ENCODE assay signal across 8 cellular contexts in genomic region chr17:35088647-35088910, GRCh38. TPM values are rescaled to one million over a fixed set of nuclear protein-coding genes. Genes with fewer than 3 reads are reported as not detected.
A peak's percentile ranks its signal among the peaks of the same experiment; 100 is the strongest.
DNase-seq lines count a peak whose midpoint lies in the region; ATAC-seq, FAIRE-seq and TF ChIP-seq lines count a peak whose summit lies in the region.

No MANE protein-coding gene starts in this region.

- H3K27me3 ChIP-seq in K562 (ENCODE audit: control insufficient read depth in 2 of 2, insufficient read depth in 2 of 2, low read length in 2 of 2) (no peaks in the 10 kb centered on the region), lower lobe of right lung (ENCODE audit: low read depth) (no peaks in the 10 kb centered on the region)

- peaks cover 18 to 28% (median 23%) of the 10 kb centered on the region in 3 donors for H3K4me1 Mint-ChIP-seq in IgD-negative memory B cell

- H3K4me3 ChIP-seq in K562 (peak overlapping the region; percentile 87), lower lobe of right lung (peak overlapping the region; percentile 92), urinary bladder (ENCODE audit: low read depth, low read length) (peak overlapping the region; percentile 95)

- TF ChIP-seq EP300 in K562 (IDR thresholded peaks at IDR 0.05; ENCODE audit: low read length) = no peak

- H3K9me1 ChIP-seq in K562 (ENCODE audit: control insufficient read depth, insufficient read depth, low read length) = no peaks in the 10 kb centered on the region

- no peaks in the 10 kb centered on the region for H3K9me3 ChIP-seq in ES-I3 (ENCODE audit: control insufficient read depth, insufficient read depth, low read length)
- H3K9me3 ChIP-seq in K562 (replicated peaks; ENCODE audit: control insufficient read depth, insufficient read depth, low read depth, low read length) = no peaks in the 10 kb centered on the region
- no peaks in the 10 kb centered on the region for H3K9me3 ChIP-seq in lower lobe of right lung

- H3K36me3 ChIP-seq in ES-I3 (ENCODE audit: insufficient read depth, low read length) (no peaks in the 10 kb centered on the region), K562 (ENCODE audit: control insufficient read depth, insufficient read depth, low read length) (no peaks in the 10 kb centered on the region), lower lobe of right lung (no peaks in the 10 kb centered on the region), urinary bladder (ENCODE audit: insufficient read depth) (no peaks in the 10 kb centered on the region)

- FAIRE-seq in K562 (lab: Jason Lieb, UNC) = no peak

- peak overlapping the region; percentile 83 for H3K4me2 ChIP-seq in K562 (ENCODE audit: insufficient read depth, low read length)

- ATAC-seq in K562 = no peak
- ATAC-seq in lower lobe of right lung = no peak
- no peak for ATAC-seq in HG03045 (IDR thresholded peaks at IDR 0.05; ENCODE audit: unreplicated experiment)

- no peak; the same call in 1 of the 2 replicates for TF ChIP-seq POLR2A in K562 (conservative IDR thresholded peaks at IDR 0.05)

- H3K4me3 Mint-ChIP-seq in IgD-negative memory B cell = peak overlapping the region; percentile 94 to 99 (median 98)

- no peaks in the 10 kb centered on the region for H3K27me3 Mint-ChIP-seq in IgD-negative memory B cell

- CTCF ChIA-PET in K562 (lab: Yijun Ruan, JAX; ENCODE audit: low intra/inter-chr PET ratio) = no interaction called here

- H3K27ac ChIP-seq in K562 (ENCODE audit: extremely low read depth, low read depth, low read length) (peak overlapping the region; percentile 73), lower lobe of right lung (peak overlapping the region; percentile 93), urinary bladder (ENCODE audit: low read depth) (peak overlapping the region; percentile 99)

- H3K27ac Mint-ChIP-seq in IgD-negative memory B cell = peak overlapping the region; percentile 97 to 100 (median 99)

- DNase-seq in K562 (ENCODE audit: extremely low read depth in 1 of 4, low spot score in 3 of 4) (peak in 2 of 4 experiments; percentile 23 to 57), lower lobe of right lung (peak; percentile 65), COLO829 (ENCODE audit: low spot score) (no peak), HCEC 1CT (no peak)

- no peaks in the 10 kb centered on the region for H3K9me3 Mint-ChIP-seq in IgD-negative memory B cell

- peaks cover 41% of the 10 kb centered on the region for H3K79me2 ChIP-seq in K562 (ENCODE audit: control insufficient read depth, insufficient read depth, low read length)

- no TSS peak for BruUV-seq in K562 (replicated peaks; lab: Mats Ljungman, UMichigan)

- peaks cover 2% of the 10 kb centered on the region for H3K36me3 Mint-ChIP-seq in IgD-negative memory B cell

- in situ Hi-C loops in K562 (cut with MboI) = no loop called here

- WGBS in K562 (ENCODE audit: insufficient coverage, low coverage, missing lambda C conversion rate) = under 1% methylated on average over 13 of the region's 13 CpGs
- WGBS in urinary bladder = 0% methylated on average over 13 of the region's 13 CpGs

- TF ChIP-seq CTCF in K562 (IDR thresholded peaks at IDR 0.05 in 2 of 3, conservative IDR thresholded peaks at IDR 0.05 in 1 of 3; ENCODE audit: insufficient read depth in 2 of 3, low read depth in 1 of 3, low read length in 3 of 3) = no peak
- no peak for TF ChIP-seq CTCF in lower lobe of right lung (IDR thresholded peaks at IDR 0.05)

- no peak for TF ChIP-seq RAD21 in K562 (CRISPR knock-in tag; conservative IDR thresholded peaks at IDR 0.05 in 1 of 2, IDR thresholded peaks at IDR 0.05 in 1 of 2)

- H3K9ac ChIP-seq in ES-I3 (ENCODE audit: low read depth, low read length) (peak overlapping the region; percentile 92), K562 (ENCODE audit: insufficient read depth in 1 of 2, low read depth in 2 of 2, low read length in 2 of 2) (peak overlapping the region; percentile 75 to 92)

- POLR2A ChIA-PET in K562 (lab: Yijun Ruan, JAX) = no interaction called here

- no peaks in the 10 kb centered on the region for H4K20me1 ChIP-seq in K562 (replicated peaks; ENCODE audit: control insufficient read depth, insufficient read depth, low read length)

- H2AFZ ChIP-seq in K562 (ENCODE audit: low read depth, low read length) = peak overlapping the region; percentile 85

- peaks cover 34% of the 10 kb centered on the region for H3K4me1 ChIP-seq in ES-I3 (ENCODE audit: insufficient read depth, low read length)
- peaks cover 22% of the 10 kb centered on the region in 2 experiments for H3K4me1 ChIP-seq in K562 (replicated peaks in 1 of 2; ENCODE audit: control insufficient read depth in 2 of 2, insufficient read depth in 2 of 2, low read length in 2 of 2)
- H3K4me1 ChIP-seq in lower lobe of right lung = peaks cover 24% of the 10 kb centered on the region
- no peaks in the 10 kb centered on the region for H3K4me1 ChIP-seq in urinary bladder (ENCODE audit: insufficient read depth)

- intact Hi-C loops in K562 (cut with micrococcal nuclease) = loop anchor here (2.0 to 5.0 kb wide), 3 partner anchors 24 to 106 kb away; partner anchors contain the start of gene LIG3
- intact Hi-C loops in lower lobe of right lung (cut with DNase I) = no loop called here

RNA-seq across cellular contexts. Expression of gene RFFL, which starts 25.1 kb away (rescaled TPM):
- polyA plus RNA-seq in IgD-negative memory B cell (28.9 TPM), K562 (2011; rRNA removed) (11.9 and 15.9 TPM in 2 replicates), K562 (2014; fragmentation: Illumina TruSeq; extraction: Trizol) (13.7 and 13.9 TPM in 2 replicates), K562 (2014; fragmentation: Nextera tagmentation; extraction: Ambion mirVana) (1 to 10 TPM; 3.4 to 3.7 TPM), K562 (2014; rRNA removed) (9.2 and 9.6 TPM in 2 replicates), urinary bladder (17.9 TPM)
- total RNA-seq in K562 (2011; cell fraction: chromatin; rRNA removed; ENCODE audit: low replicate concordance) = 11.5 and 14.4 TPM in 2 replicates
- total RNA-seq in K562 (2011; cell fraction: nucleolus; rRNA removed) = 9.2 and 10.5 TPM in 2 replicates
- 11.7 and 23.2 TPM in 2 replicates for total RNA-seq in K562 (2011; cell fraction: nucleoplasm; rRNA removed)
- total RNA-seq in K562 (2014; rRNA removed) (12.7 and 16.4 TPM in 2 replicates), K562 (2014; rRNA removed; fragmentation: Illumina TruSeq; extraction: Trizol) (12.5 and 12.8 TPM in 2 replicates), K562 (2015; rRNA removed; fragmentation: Illumina TruSeq; extraction: Trizol) (12.4 and 12.5 TPM in 2 replicates), K562 (2021) (18.1 and 19.3 TPM in 2 replicates), lower lobe of right lung (27.6 TPM), urinary bladder (9.7 TPM)
- polyA plus RNA-seq in K562 (2011; cell fraction: cytosol; rRNA removed) = 12.4 and 14.9 TPM in 2 replicates
- 4.3 and 7.3 TPM in 2 replicates for polyA plus RNA-seq in K562 (2011; cell fraction: nucleus; rRNA removed)
- polyA plus RNA-seq in K562 (2012) = 11.4 and 12.5 TPM in 2 replicates
- 21.2 and 39.4 TPM in 2 replicates for polyA minus RNA-seq in K562 (2011; rRNA and poly(A)+ RNA removed)
- 16.7 and 19.7 TPM in 2 replicates for polyA minus RNA-seq in K562 (2011; cell fraction: cytosol; rRNA and poly(A)+ RNA removed)
- polyA minus RNA-seq in K562 (2011; cell fraction: nucleus; rRNA and poly(A)+ RNA removed) = 3.3 and 3.5 TPM in 2 replicates

RNA-seq across cellular contexts. Expression of gene RAD51D, which starts 31.1 kb away (rescaled TPM):
- polyA plus RNA-seq in IgD-negative memory B cell (14.3 TPM), K562 (2011; rRNA removed) (10.1 and 15.2 TPM in 2 replicates), K562 (2014; fragmentation: Illumina TruSeq; extraction: Trizol) (8.4 and 11.1 TPM in 2 replicates), K562 (2014; fragmentation: Nextera tagmentation; extraction: Ambion mirVana) (1 to 10 TPM; 2.2 to 2.5 TPM), K562 (2014; rRNA removed) (10.1 and 15.2 TPM in 2 replicates), urinary bladder (12.0 TPM)
- total RNA-seq in K562 (2011; cell fraction: chromatin; rRNA removed; ENCODE audit: low replicate concordance) = 28.2 and 36.5 TPM in 2 replicates
- total RNA-seq in K562 (2011; cell fraction: nucleolus; rRNA removed) = 27.3 and 37.6 TPM in 2 replicates
- total RNA-seq in K562 (2011; cell fraction: nucleoplasm; rRNA removed) = 31.2 and 38.6 TPM in 2 replicates
- total RNA-seq in K562 (2014; rRNA removed) (6.3 and 7.6 TPM in 2 replicates), K562 (2014; rRNA removed; fragmentation: Illumina TruSeq; extraction: Trizol) (7.4 and 8.7 TPM in 2 replicates), K562 (2015; rRNA removed; fragmentation: Illumina TruSeq; extraction: Trizol) (8.7 and 10.3 TPM in 2 replicates), K562 (2021) (16.9 and 19.0 TPM in 2 replicates), lower lobe of right lung (13.2 TPM), urinary bladder (6.4 TPM)
- 8.7 and 14.5 TPM in 2 replicates for polyA plus RNA-seq in K562 (2011; cell fraction: cytosol; rRNA removed)
- 12.8 and 20.8 TPM in 2 replicates for polyA plus RNA-seq in K562 (2011; cell fraction: nucleus; rRNA removed)
- polyA plus RNA-seq in K562 (2012) = 12.3 and 16.7 TPM in 2 replicates
- 6.3 and 11.0 TPM in 2 replicates for polyA minus RNA-seq in K562 (2011; rRNA and poly(A)+ RNA removed)
- 3.4 and 5.9 TPM in 2 replicates for polyA minus RNA-seq in K562 (2011; cell fraction: cytosol; rRNA and poly(A)+ RNA removed)
- polyA minus RNA-seq in K562 (2011; cell fraction: nucleus; rRNA and poly(A)+ RNA removed) = 10.9 and 17.9 TPM in 2 replicates

RNA-seq across cellular contexts. Expression of gene FNDC8, which starts 32.8 kb away (rescaled TPM):
- polyA plus RNA-seq in IgD-negative memory B cell (not detected), K562 (2011; rRNA removed) (not detected in 2 replicates), K562 (2014; fragmentation: Illumina TruSeq; extraction: Trizol) (not detected in 2 replicates), K562 (2014; fragmentation: Nextera tagmentation; extraction: Ambion mirVana) (under 1 TPM in 1 of 2 experiments, not detected in 1; 0.04 TPM), K562 (2014; rRNA removed) (not detected in 2 replicates), urinary bladder (0.05 TPM)
- total RNA-seq in K562 (2011; cell fraction: chromatin; rRNA removed; ENCODE audit: low replicate concordance) = not detected in 2 replicates
- total RNA-seq in K562 (2011; cell fraction: nucleolus; rRNA removed) = not detected in 2 replicates
- total RNA-seq in K562 (2011; cell fraction: nucleoplasm; rRNA removed) = not detected in 2 replicates
- total RNA-seq in K562 (2014; rRNA removed) (not detected in 2 replicates), K562 (2014; rRNA removed; fragmentation: Illumina TruSeq; extraction: Trizol) (not detected in 2 replicates), K562 (2015; rRNA removed; fragmentation: Illumina TruSeq; extraction: Trizol) (not detected in 2 replicates), K562 (2021) (not detected in 2 replicates), lower lobe of right lung (not detected), urinary bladder (not detected)
- polyA plus RNA-seq in K562 (2011; cell fraction: cytosol; rRNA removed) = 0.04 TPM in 1 of 2 replicates, not detected in the other
- polyA plus RNA-seq in K562 (2011; cell fraction: nucleus; rRNA removed) = not detected in 2 replicates
- 0.12 TPM in 1 of 2 replicates, not detected in the other for polyA plus RNA-seq in K562 (2012)
- not detected in 2 replicates for polyA minus RNA-seq in K562 (2011; rRNA and poly(A)+ RNA removed)
- not detected in 2 replicates for polyA minus RNA-seq in K562 (2011; cell fraction: cytosol; rRNA and poly(A)+ RNA removed)
- polyA minus RNA-seq in K562 (2011; cell fraction: nucleus; rRNA and poly(A)+ RNA removed) = not detected in 2 replicates

RNA-seq across cellular contexts. Expression of gene NLE1, which starts 53.5 kb away (rescaled TPM):
- 6.0 TPM for polyA plus RNA-seq in IgD-negative memory B cell
- 19.4 and 63.1 TPM in 2 replicates for total RNA-seq in K562 (2011; cell fraction: chromatin; rRNA removed; ENCODE audit: low replicate concordance)
- 45.3 and 54.7 TPM in 2 replicates for total RNA-seq in K562 (2011; cell fraction: nucleolus; rRNA removed)
- total RNA-seq in K562 (2011; cell fraction: nucleoplasm; rRNA removed) = 33.1 and 41.2 TPM in 2 replicates
- total RNA-seq in K562 (2014; rRNA removed) = 44.9 and 53.4 TPM in 2 replicates
- total RNA-seq in K562 (2014; rRNA removed; fragmentation: Illumina TruSeq; extraction: Trizol) = 18.0 and 24.6 TPM in 2 replicates
- 28.2 and 30.0 TPM in 2 replicates for total RNA-seq in K562 (2015; rRNA removed; fragmentation: Illumina TruSeq; extraction: Trizol)
- 63.2 and 69.0 TPM in 2 replicates for total RNA-seq in K562 (2021)
- polyA plus RNA-seq in K562 (2011; rRNA removed) = 21.2 and 26.5 TPM in 2 replicates
- polyA plus RNA-seq in K562 (2011; cell fraction: cytosol; rRNA removed) = 27.7 and 65.1 TPM in 2 replicates
- 29.2 and 62.5 TPM in 2 replicates for polyA plus RNA-seq in K562 (2011; cell fraction: nucleus; rRNA removed)
- 28.9 and 31.2 TPM in 2 replicates for polyA plus RNA-seq in K562 (2012)
- 29.4 and 45.9 TPM in 2 replicates for polyA plus RNA-seq in K562 (2014; fragmentation: Illumina TruSeq; extraction: Trizol)
- 1 to 10 TPM; 3.8 to 7.0 TPM for polyA plus RNA-seq in K562 (2014; fragmentation: Nextera tagmentation; extraction: Ambion mirVana)
- 36.0 and 41.0 TPM in 2 replicates for polyA plus RNA-seq in K562 (2014; rRNA removed)
- polyA minus RNA-seq in K562 (2011; rRNA and poly(A)+ RNA removed) = 13.6 and 28.5 TPM in 2 replicates
- 19.2 and 23.5 TPM in 2 replicates for polyA minus RNA-seq in K562 (2011; cell fraction: cytosol; rRNA and poly(A)+ RNA removed)
- 25.4 and 35.7 TPM in 2 replicates for polyA minus RNA-seq in K562 (2011; cell fraction: nucleus; rRNA and poly(A)+ RNA removed)
- total RNA-seq in lower lobe of right lung = 9.0 TPM
- 11.7 TPM for total RNA-seq in urinary bladder
- polyA plus RNA-seq in urinary bladder = 12.2 TPM

RNA-seq across cellular contexts. Expression of gene UNC45B, which starts 59.0 kb away (rescaled TPM):
- not detected for polyA plus RNA-seq in IgD-negative memory B cell
- total RNA-seq in K562 (2011; cell fraction: chromatin; rRNA removed; ENCODE audit: low replicate concordance) = not detected in 2 replicates
- total RNA-seq in K562 (2011; cell fraction: nucleolus; rRNA removed) = not detected in 2 replicates
- not detected in 2 replicates for total RNA-seq in K562 (2011; cell fraction: nucleoplasm; rRNA removed)
- not detected in 2 replicates for total RNA-seq in K562 (2014; rRNA removed)
- not detected in 2 replicates for total RNA-seq in K562 (2014; rRNA removed; fragmentation: Illumina TruSeq; extraction: Trizol)
- not detected in 2 replicates for total RNA-seq in K562 (2015; rRNA removed; fragmentation: Illumina TruSeq; extraction: Trizol)
- not detected in 2 replicates for total RNA-seq in K562 (2021)
- polyA plus RNA-seq in K562 (2011; rRNA removed) = not detected in 2 replicates
- polyA plus RNA-seq in K562 (2011; cell fraction: cytosol; rRNA removed) = 0.01 TPM in 1 of 2 replicates, not detected in the other
- not detected in 2 replicates for polyA plus RNA-seq in K562 (2011; cell fraction: nucleus; rRNA removed)
- not detected in 2 replicates for polyA plus RNA-seq in K562 (2012)
- polyA plus RNA-seq in K562 (2014; fragmentation: Illumina TruSeq; extraction: Trizol) = not detected in 2 replicates
- not detected for polyA plus RNA-seq in K562 (2014; fragmentation: Nextera tagmentation; extraction: Ambion mirVana)
- not detected in 2 replicates for polyA plus RNA-seq in K562 (2014; rRNA removed)
- not detected in 2 replicates for polyA minus RNA-seq in K562 (2011; rRNA and poly(A)+ RNA removed)
- polyA minus RNA-seq in K562 (2011; cell fraction: cytosol; rRNA and poly(A)+ RNA removed) = not detected in 2 replicates
- not detected in 2 replicates for polyA minus RNA-seq in K562 (2011; cell fraction: nucleus; rRNA and poly(A)+ RNA removed)
- 0.77 TPM for total RNA-seq in lower lobe of right lung
- total RNA-seq in urinary bladder = 4.5 TPM
- polyA plus RNA-seq in urinary bladder = 0.03 TPM
